In genomic region chr3:23113455-23114171, GRCh38 we compare ENCODE assay signal across 10 cellular contexts.
DNase-seq lines count a peak whose midpoint lies in the region; ATAC-seq and TF ChIP-seq lines count a peak whose summit lies in the region.
"Had no signal": no experiment of that assay in that cellular context is flagged by ENCODE, and none has a peak within 500 bp of the region (broad histone marks: within the 10 kb centered on the region; RNA-seq: fewer than 3 reads in every experiment).

No MANE protein-coding gene starts in this region.

- H3K36me3 Mint-ChIP-seq in naive B cell (no peaks in the 10 kb centered on the region), mesothelial cell of epicardium (no peaks in the 10 kb centered on the region)
- no peaks in the 10 kb centered on the region for H3K36me3 Mint-ChIP-seq in CD4-positive, alpha-beta memory T cell

- H3K27me3 Mint-ChIP-seq in naive B cell (peaks cover 0 to 3% (median 0%) of the 10 kb centered on the region in 3 donors), mesothelial cell of epicardium (ENCODE audit: low read depth) (peaks cover 2% of the 10 kb centered on the region)
- no peaks in the 10 kb centered on the region for H3K27me3 Mint-ChIP-seq in CD4-positive, alpha-beta memory T cell
- H3K27me3 Mint-ChIP-seq: activated CD4-positive, alpha-beta memory T cell treated with anti-CD3 and anti-CD28 coated beads, Interleukin-2, amount 10 ng/mL, durations not matched to agents 7 days and 5 days had no signal

- ATAC-seq in naive B cell (ENCODE audit: low read depth in 2 of 2) = peak; percentile 55 to 79

- H3K27ac ChIP-seq in brain microvascular endothelial cell = no peak overlapping the region
- no peak overlapping the region for H3K27ac ChIP-seq in CD4-positive, alpha-beta memory T cell (ENCODE audit: low read depth, low read length)

- peaks cover 15 to 24% (median 20%) of the 10 kb centered on the region in 3 donors for H3K4me1 Mint-ChIP-seq in naive B cell
- peaks cover 18% of the 10 kb centered on the region for H3K4me1 Mint-ChIP-seq in mesothelial cell of epicardium
- H3K4me1 Mint-ChIP-seq in CD4-positive, alpha-beta memory T cell = no peaks in the 10 kb centered on the region
- H3K4me1 Mint-ChIP-seq: activated CD4-positive, alpha-beta memory T cell treated with anti-CD3 and anti-CD28 coated beads, Interleukin-2, amount 10 ng/mL, durations not matched to agents 7 days and 5 days had no signal

- POLR2A ChIA-PET in BJ (lab: Charles Lee) = no interaction called here
- POLR2A ChIA-PET in CD4-positive, alpha-beta memory T cell (lab: Charles Lee; ENCODE audit: partially characterized antibody) = no interaction called here

- TF ChIP-seq CTCF in BJ (IDR thresholded peaks at IDR 0.05; ENCODE audit: insufficient read depth, low read depth, low read length) (no peak), brain microvascular endothelial cell (IDR thresholded peaks at IDR 0.05; ENCODE audit: low read depth, low read length, missing control alignments) (no peak), mesothelial cell of epicardium (IDR thresholded peaks at IDR 0.05; ENCODE audit: unreplicated experiment) (no peak)

- H3K4me3 Mint-ChIP-seq in naive B cell (peak overlapping the region in 2 of 8 donors; percentile 0 to 6), mesothelial cell of epicardium (no peak overlapping the region)
- no peak overlapping the region for H3K4me3 Mint-ChIP-seq in CD4-positive, alpha-beta memory T cell
- H3K4me3 Mint-ChIP-seq: activated CD4-positive, alpha-beta memory T cell treated with anti-CD3 and anti-CD28 coated beads, Interleukin-2, amount 10 ng/mL, durations not matched to agents 7 days and 5 days had no signal

- H3K4me1 ChIP-seq in CD4-positive, alpha-beta memory T cell (ENCODE audit: insufficient read depth, low read length) = no peaks in the 10 kb centered on the region

- H3K27me3 ChIP-seq in BJ (ENCODE audit: control insufficient read depth, insufficient read depth, low read length) (peaks cover 1% of the 10 kb centered on the region; the same call in 1 of the 2 replicates), brain microvascular endothelial cell (replicated peaks) (no peaks in the 10 kb centered on the region)
- H3K27me3 ChIP-seq in CD4-positive, alpha-beta memory T cell (ENCODE audit: insufficient read depth, low read length) = no peaks in the 10 kb centered on the region

- intact Hi-C loops in CD4-positive, alpha-beta memory T cell (cut with micrococcal nuclease) = no loop called here

- H3K4me3 ChIP-seq in BJ (ENCODE audit: low read depth, low read length) = no peak overlapping the region
- no peak overlapping the region for H3K4me3 ChIP-seq in brain microvascular endothelial cell (ENCODE audit: low read depth, low read length)
- no peak overlapping the region for H3K4me3 ChIP-seq in CD4-positive, alpha-beta memory T cell (ENCODE audit: low read length in 2 of 2)

- in situ Hi-C loops in brain microvascular endothelial cell (cut with HindIII; ENCODE audit: low pct_ligation_motif_present, low sequenced_read_pairs) = no loop called here

- CTCF ChIA-PET in BJ (lab: Yijun Ruan, JAX) = no interaction called here
- CTCF ChIA-PET in CD4-positive, alpha-beta memory T cell (lab: Charles Lee; ENCODE audit: partially characterized antibody) = no interaction called here

- peak overlapping the region in 1 of 6 donors; percentile 60 for H3K27ac Mint-ChIP-seq in naive B cell
- no peak overlapping the region for H3K27ac Mint-ChIP-seq in mesothelial cell of epicardium
- H3K27ac Mint-ChIP-seq in CD4-positive, alpha-beta memory T cell = no peak overlapping the region
- H3K27ac Mint-ChIP-seq: activated CD4-positive, alpha-beta memory T cell treated with anti-CD3 and anti-CD28 coated beads, Interleukin-2, amount 10 ng/mL, durations not matched to agents 7 days and 5 days had no signal

- no peaks in the 10 kb centered on the region for H3K9me3 ChIP-seq in CD4-positive, alpha-beta memory T cell (ENCODE audit: control insufficient read depth in 1 of 2, low read length in 2 of 2)

- H3K36me3 ChIP-seq in BJ (ENCODE audit: control insufficient read depth, insufficient read depth, low read length) (no peaks in the 10 kb centered on the region), brain microvascular endothelial cell (replicated peaks) (no peaks in the 10 kb centered on the region)
- H3K36me3 ChIP-seq in CD4-positive, alpha-beta memory T cell (ENCODE audit: insufficient read depth, low read length) = no peaks in the 10 kb centered on the region

- H3K9me3 Mint-ChIP-seq in naive B cell (no peaks in the 10 kb centered on the region), mesothelial cell of epicardium (peaks cover 3% of the 10 kb centered on the region)
- peaks cover 0 to 8% (median 0%) of the 10 kb centered on the region in 8 donors for H3K9me3 Mint-ChIP-seq in CD4-positive, alpha-beta memory T cell

- peak; percentile 25 for DNase-seq in BJ (ENCODE audit: low read depth)
- DNase-seq in LoVo (ENCODE audit: low spot score) = peak; percentile 55
- peak; percentile 24 for DNase-seq in brain microvascular endothelial cell
- DNase-seq in naive B cell = peak; percentile 14
- no peak for DNase-seq in activated naive CD4-positive, alpha-beta T cell treated with Interleukin-2 at 50 U/mL for 16 hours
- no peak for DNase-seq in mesothelial cell of epicardium (ENCODE audit: low spot score in 2 of 2, unreplicated experiment in 2 of 2)
- no peak for DNase-seq in CD4-positive, alpha-beta memory T cell
- no peak for DNase-seq in NCI-H526 (lab: John Stamatoyannopoulos, UW)
- DNase-seq: activated CD4-positive, alpha-beta memory T cell treated with anti-CD3 and anti-CD28 coated beads, Interleukin-2, amount 10 ng/mL, durations not matched to agents 7 days and 5 days; NCI-H82 had no signal

Comparison
In these comparisons a context has a peak if more than half of its experiments do, and no peak if none do; other contexts are left out.
1. DNase-seq: peak in BJ (single experiment), LoVo (single experiment), brain microvascular endothelial cell (single experiment) and naive B cell (single experiment); none in activated naive CD4-positive, alpha-beta T cell treated with Interleukin-2 at 50 U/mL for 16 hours (single experiment), mesothelial cell of epicardium (0 of 2), CD4-positive, alpha-beta memory T cell (0 of 5) and NCI-H526 (0 of 2).